ENCODE assay signal across 8 cellular contexts in the genomic region with DNA sequence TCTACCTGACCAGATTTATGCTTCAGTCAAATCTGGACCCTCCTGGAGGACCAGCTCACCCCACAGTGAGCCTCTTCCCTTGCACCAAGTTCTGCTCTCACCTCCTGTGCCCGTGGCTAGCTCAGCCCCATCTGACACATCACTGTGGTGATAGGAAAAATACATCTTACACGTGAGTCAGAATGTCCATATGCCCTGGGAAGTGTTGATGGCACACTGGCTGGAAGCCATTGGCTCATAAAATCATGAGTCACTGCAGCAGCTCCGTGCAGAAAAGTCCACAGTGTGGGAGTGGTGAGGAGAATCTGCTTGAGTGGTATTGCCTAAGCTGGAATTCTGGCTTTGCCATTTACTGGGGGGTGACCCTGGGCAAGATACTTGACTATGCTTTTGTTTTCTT. TPM values are rescaled to one million over a fixed set of nuclear protein-coding genes. Genes with fewer than 3 reads are reported as not detected.
A peak's percentile ranks its signal among the peaks of the same experiment; 100 is the strongest.
DNase-seq lines count a peak whose midpoint lies in the region; ATAC-seq lines count a peak whose summit lies in the region.

No MANE protein-coding gene starts in this region.

- no peaks in the 10 kb centered on the region for H3K4me1 ChIP-seq in trophoblast cell (ENCODE audit: control insufficient read depth in 1 of 2, insufficient read depth in 2 of 2, low read length in 2 of 2)

- ATAC-seq in activated CD4-positive, CD25-positive, alpha-beta regulatory T cell treated with anti-CD3 and anti-CD28 coated beads, Interleukin-2, amount 50 U/mL, for 24 hours = peak; percentile 89 to 94
- ATAC-seq in HG03432 (IDR thresholded peaks at IDR 0.05; ENCODE audit: unreplicated experiment) (no peak), GM21576 (IDR thresholded peaks at IDR 0.05; ENCODE audit: unreplicated experiment) (no peak)

- no peak overlapping the region for H2AFZ ChIP-seq in trophoblast cell (ENCODE audit: insufficient read depth, low read length, poor library complexity)

- H3K23ac ChIP-seq in trophoblast cell (ENCODE audit: low read length) = no peak overlapping the region

- H4K8ac ChIP-seq in trophoblast cell (ENCODE audit: low read depth, low read length) = no peak overlapping the region

- no peaks in the 10 kb centered on the region for H3K27me3 ChIP-seq in trophoblast cell (ENCODE audit: insufficient read depth, low read length)

- H2BK12ac ChIP-seq in trophoblast cell (ENCODE audit: low read length) = no peak overlapping the region

- no peak overlapping the region for H3K14ac ChIP-seq in trophoblast cell (ENCODE audit: low read length)

- peaks cover 3% of the 10 kb centered on the region for H3K9me3 ChIP-seq in trophoblast cell (ENCODE audit: insufficient read depth, low read depth, low read length)

- no peak overlapping the region for H3K4ac ChIP-seq in trophoblast cell (ENCODE audit: low read depth, low read length)

- H2AK5ac ChIP-seq in trophoblast cell (ENCODE audit: low read length) = no peak overlapping the region

- WGBS in trophoblast cell (ENCODE audit: extremely low coverage, insufficient coverage, insufficient read length) = no CpG with 5 or more reads among the region's 3 CpGs

- no peak overlapping the region for H3K9ac ChIP-seq in trophoblast cell (ENCODE audit: low read length)

- no peak overlapping the region for H3K4me3 ChIP-seq in trophoblast cell (ENCODE audit: low read depth, low read length)

- no peak overlapping the region for H2BK120ac ChIP-seq in trophoblast cell (ENCODE audit: insufficient read depth, low read length, poor library complexity)

- no peak overlapping the region for H3K27ac ChIP-seq in trophoblast cell (ENCODE audit: low read depth, low read length)

- H3K79me1 ChIP-seq in trophoblast cell (ENCODE audit: low read length) = no peaks in the 10 kb centered on the region

- H3K18ac ChIP-seq in trophoblast cell (ENCODE audit: low read length) = no peak overlapping the region

- no peak for DNase-seq in activated CD4-positive, CD25-positive, alpha-beta regulatory T cell treated with anti-CD3 and anti-CD28 coated beads, Interleukin-2, amount 50 U/mL, for 72 hours
- DNase-seq in SHP77 (lab: John Stamatoyannopoulos, UW) = peak; percentile 41 to 51
- DNase-seq in dermis microvascular lymphatic vessel endothelial cell (ENCODE audit: low read depth in 2 of 2) = peak; percentile 96 to 98
- DNase-seq in trophoblast cell = peak; percentile 35 to 42
- DNase-seq in posterior vena cava (ENCODE audit: low spot score) = no peak

- no peak overlapping the region for H2BK5ac ChIP-seq in trophoblast cell (ENCODE audit: low read depth, low read length, poor library complexity)

- no peak overlapping the region for H4K12ac ChIP-seq in trophoblast cell (ENCODE audit: low read depth, low read length)

- no peaks in the 10 kb centered on the region for H3K36me3 ChIP-seq in trophoblast cell (ENCODE audit: control insufficient read depth in 1 of 2, insufficient read depth in 2 of 2, low read length in 2 of 2)

- H4K91ac ChIP-seq in trophoblast cell (ENCODE audit: low read depth, low read length) = no peak overlapping the region

- H3K4me2 ChIP-seq in trophoblast cell (ENCODE audit: low read length) = no peak overlapping the region

- intact Hi-C loops in posterior vena cava (cut with DNase I) = no loop called here

- no peaks in the 10 kb centered on the region for H3K79me2 ChIP-seq in trophoblast cell (ENCODE audit: control insufficient read depth, insufficient read depth, low read length, poor library complexity)

RNA-seq across cellular contexts. Expression of gene RAPGEF4, which starts 42.6 kb away (rescaled TPM):
- total RNA-seq in dermis microvascular lymphatic vessel endothelial cell = 14.2 and 17.7 TPM in 2 replicates
- 0.22 and 0.29 TPM in 2 replicates for polyA plus RNA-seq in trophoblast cell (2013)
- 1 to 10 TPM; 4.5 to 6.2 TPM for total RNA-seq in posterior vena cava

Comparison
In these comparisons a context has a peak if more than half of its experiments do, and no peak if none do; other contexts are left out.
1. ATAC-seq: peak in activated CD4-positive, CD25-positive, alpha-beta regulatory T cell treated with anti-CD3 and anti-CD28 coated beads, Interleukin-2, amount 50 U/mL, for 24 hours (2 of 2); none in HG03432 (single experiment) and GM21576 (single experiment).
2. DNase-seq: peak in SHP77 (2 of 2), dermis microvascular lymphatic vessel endothelial cell (2 of 2) and trophoblast cell (2 of 2); none in activated CD4-positive, CD25-positive, alpha-beta regulatory T cell treated with anti-CD3 and anti-CD28 coated beads, Interleukin-2, amount 50 U/mL, for 72 hours (single experiment) and posterior vena cava (single experiment).